In genomic region chr9:92648447-92649406, GRCh38 we compare ENCODE assay signal across 28 cellular contexts. TPM values are rescaled to one million over a fixed set of nuclear protein-coding genes. Genes with fewer than 3 reads are reported as not detected.
DNase-seq lines count a peak whose midpoint lies in the region; ATAC-seq and TF ChIP-seq lines count a peak whose summit lies in the region.
"Had no signal": no experiment of that assay in that cellular context is flagged by ENCODE, and none has a peak within 500 bp of the region (broad histone marks: within the 10 kb centered on the region; RNA-seq: fewer than 3 reads in every experiment).

No MANE protein-coding gene starts in this region.

- H3K36me3 Mint-ChIP-seq in stimulated activated effector memory CD8-positive, alpha-beta T cell treated with anti-CD3 and anti-CD28 coated beads, Interleukin-12 subunit alpha, Interleukin-12 subunit beta, amount 100 ng/mL, for 72 hours, result peaks cover 97% of the 10 kb centered on the region

- H3K27ac ChIP-seq in SK-N-SH (ENCODE audit: low read depth in 2 of 2, low read length in 1 of 2) (peak overlapping the region in 1 of 2 experiments; percentile 80; a peak in 2 of 4 replicates), adrenal gland (peak overlapping the region in 2 of 5 donors; percentile 55 to 58), lower lobe of right lung (no peak overlapping the region)
- H3K27ac ChIP-seq: 22Rv1, heart left ventricle, left lung, Peyer's patch had no signal

- peak; percentile 37 for TF ChIP-seq RAD21 in SK-N-SH (IDR thresholded peaks at IDR 0.05; ENCODE audit: low read length)

- CTCF ChIA-PET in SK-N-SH (lab: Yijun Ruan, JAX), result interaction anchor here (0.8 to 2.0 kb wide), 9 partner anchors 9 to 510 kb away, joined by 3 to 13 read pairs (median 4); partner anchors contain the start of gene IPPK

- no peaks in the 10 kb centered on the region for H3K9me3 Mint-ChIP-seq in stimulated activated effector memory CD8-positive, alpha-beta T cell treated with anti-CD3 and anti-CD28 coated beads, Interleukin-12 subunit alpha, Interleukin-12 subunit beta, amount 100 ng/mL, for 72 hours

- TF ChIP-seq EP300 in SK-N-SH (IDR thresholded peaks at IDR 0.05; ENCODE audit: borderline replicate concordance in 1 of 2, low read depth in 1 of 2, low read length in 1 of 2), result no peak

- 95% methylated on average over 6 of the region's 11 CpGs for WGBS in SK-N-SH (ENCODE audit: low lambda C conversion rate)
- WGBS in adrenal gland, 4 donors, result 63 to 70% (median 68%) methylated on average over 9 to 11 of the region's 11 CpGs

- peak overlapping the region; percentile 56 for H3K27ac Mint-ChIP-seq in stimulated activated effector memory CD8-positive, alpha-beta T cell treated with anti-CD3 and anti-CD28 coated beads, Interleukin-12 subunit alpha, Interleukin-12 subunit beta, amount 100 ng/mL, for 72 hours
- H3K27ac Mint-ChIP-seq: T-helper 17 cell had no signal

- peak; percentile 61 for DNase-seq in SK-N-SH
- peak in 6 of 7 donors; percentile 34 to 63 (median 62) for DNase-seq in adrenal gland
- DNase-seq in lower lobe of right lung, result peak; percentile 16
- no peak for DNase-seq in stimulated activated effector memory CD8-positive, alpha-beta T cell treated with anti-CD3 and anti-CD28 coated beads, Interleukin-12 subunit alpha, Interleukin-12 subunit beta, amount 100 ng/mL, for 72 hours (ENCODE audit: low spot score in 2 of 2)
- no peak for DNase-seq in NCI-H446 treated with DMSO at 0.1 percent for 48 hours (lab: John Stamatoyannopoulos, UW)
- no peak for DNase-seq in activated CD4-positive, CD25-positive, alpha-beta regulatory T cell treated with anti-CD3 and anti-CD28 coated beads, Interleukin-2, amount 50 U/mL, for 72 hours
- DNase-seq: activated CD4-positive, alpha-beta T cell treated with anti-CD3 and anti-CD28 coated beads, Interleukin-2, amount 50 U/mL, for 1 hour; activated naive CD4-positive, alpha-beta T cell; activated T-cell treated with anti-CD3 and anti-CD28 coated beads, Interleukin-2, amount 50 U/mL, for 1 hour; AML-193; COR-L47; DMS79 treated with DMSO at 0.1 percent for 48 hours; IMR-90; NCI-H1417; NCI-H2107; stimulated activated CD4-positive, alpha-beta T cell treated with anti-CD3 and anti-CD28 coated beads, Interleukin-2, amount 100 ng/mL, for 48 hours; stimulated activated naive CD4-positive, alpha-beta T cell; T-helper 17 cell had no signal

- TF ChIP-seq POLR2A in adrenal gland (IDR thresholded peaks at IDR 0.05), result no peak

- H3K4me2 ChIP-seq in SK-N-SH, result no peak overlapping the region
- H3K4me2 ChIP-seq: smooth muscle cell had no signal

- H3F3A ChIP-seq in SK-N-SH (replicated peaks; ENCODE audit: insufficient read depth), result no peaks in the 10 kb centered on the region

- H3K4me3 ChIP-seq in SK-N-SH (ENCODE audit: low read depth in 2 of 2, low read length in 1 of 2), result no peak overlapping the region
- no peak overlapping the region for H3K4me3 ChIP-seq in adrenal gland
- no peak overlapping the region for H3K4me3 ChIP-seq in lower lobe of right lung
- H3K4me3 ChIP-seq: GM12878, heart left ventricle, left lung, mucosa of descending colon, Peyer's patch, smooth muscle cell, tibial nerve had no signal

- H3K9me2 ChIP-seq in SK-N-SH, result no peaks in the 10 kb centered on the region

- TF ChIP-seq CTCF in SK-N-SH (IDR thresholded peaks at IDR 0.05) (no peak), adrenal gland (IDR thresholded peaks at IDR 0.05) (no peak), lower lobe of right lung (IDR thresholded peaks at IDR 0.05) (no peak)

- no peaks in the 10 kb centered on the region for H4K20me1 ChIP-seq in SK-N-SH (ENCODE audit: insufficient read depth)

- peaks cover 25% of the 10 kb centered on the region; the same call in 1 of the 2 replicates for H3K79me2 ChIP-seq in SK-N-SH (ENCODE audit: insufficient read depth)

- H3K27me3 ChIP-seq in SK-N-SH (ENCODE audit: insufficient read depth), result no peaks in the 10 kb centered on the region
- H3K27me3 ChIP-seq in adrenal gland, result no peaks in the 10 kb centered on the region
- H3K27me3 ChIP-seq in lower lobe of right lung (ENCODE audit: low read depth), result no peaks in the 10 kb centered on the region
- H3K27me3 ChIP-seq: heart left ventricle, left lung, Peyer's patch, tibial nerve had no signal

- H3K4me1 Mint-ChIP-seq in stimulated activated effector memory CD8-positive, alpha-beta T cell treated with anti-CD3 and anti-CD28 coated beads, Interleukin-12 subunit alpha, Interleukin-12 subunit beta, amount 100 ng/mL, for 72 hours, result peaks cover 8% of the 10 kb centered on the region

- no peak overlapping the region for H2AFZ ChIP-seq in SK-N-SH (ENCODE audit: low read depth)

- no peak overlapping the region for H3K9ac ChIP-seq in SK-N-SH

- H3K4me1 ChIP-seq in SK-N-SH (ENCODE audit: control insufficient read depth in 1 of 2, insufficient read depth in 2 of 2, low read depth in 1 of 2, low read length in 1 of 2), result peaks cover 0 to 39% of the 10 kb centered on the region in 2 experiments; a peak in 1 of 4 replicates
- peaks cover 9 to 11% of the 10 kb centered on the region in 2 donors for H3K4me1 ChIP-seq in adrenal gland (replicated peaks in 1 of 2)
- no peaks in the 10 kb centered on the region for H3K4me1 ChIP-seq in lower lobe of right lung
- H3K4me1 ChIP-seq: left lung, Peyer's patch had no signal

- H3K9me3 ChIP-seq in SK-N-SH (no peaks in the 10 kb centered on the region), adrenal gland (replicated peaks in 1 of 3) (peaks cover 0 to 8% (median 0%) of the 10 kb centered on the region in 3 donors), lower lobe of right lung (peaks cover 4% of the 10 kb centered on the region)
- H3K9me3 ChIP-seq: mucosa of descending colon, Peyer's patch had no signal

- POLR2A ChIA-PET in SK-N-SH (lab: Yijun Ruan, JAX), result no interaction called here

- intact Hi-C loops in adrenal gland (cut with DNase I) (no loop called here), lower lobe of right lung (cut with DNase I) (no loop called here)

- no peak overlapping the region for H3K4me3 Mint-ChIP-seq in stimulated activated effector memory CD8-positive, alpha-beta T cell treated with anti-CD3 and anti-CD28 coated beads, Interleukin-12 subunit alpha, Interleukin-12 subunit beta, amount 100 ng/mL, for 72 hours
- H3K4me3 Mint-ChIP-seq: T-helper 17 cell had no signal

- H3K36me3 ChIP-seq in SK-N-SH (replicated peaks in 1 of 2; ENCODE audit: control insufficient read depth in 1 of 2, insufficient read depth in 2 of 2, low read length in 1 of 2) (peaks cover 43 to 57% of the 10 kb centered on the region in 2 experiments), adrenal gland (replicated peaks in 1 of 2) (peaks cover 0 to 29% of the 10 kb centered on the region in 2 donors), lower lobe of right lung (peaks cover 77% of the 10 kb centered on the region)

- ATAC-seq in SK-N-SH treated with all-trans-retinoic acid at 6 μM for 48 hours (no peak; the same call in 2 of the 3 replicates), lower lobe of right lung (no peak), GM19351 (IDR thresholded peaks at IDR 0.05; ENCODE audit: unreplicated experiment) (no peak)
- no peak for ATAC-seq in stimulated activated effector memory CD8-positive, alpha-beta T cell treated with anti-CD3 and anti-CD28 coated beads, Interleukin-12 subunit alpha, Interleukin-12 subunit beta, amount 100 ng/mL, for 72 hours
- ATAC-seq: GM12878, heart left ventricle, left lung, mucosa of descending colon, T-helper 17 cell had no signal

TF ChIP-seq in SK-N-SH, 30 proteins besides CTCF, POLR2A, EP300 and RAD21:
- TF ChIP-seq SMC3 (IDR thresholded peaks at IDR 0.05; ENCODE audit: low read depth, low read length) (no peak), CHD2 (IDR thresholded peaks at IDR 0.05; ENCODE audit: low read length, partially characterized antibody) (peak; percentile 49), MXI1 (IDR thresholded peaks at IDR 0.05; ENCODE audit: low read depth, low read length) (peak; percentile 31; the same call in 1 of the 2 replicates), GATA2 (CRISPR knock-in tag; IDR thresholded peaks at IDR 0.05) (0 out of 2 replicates have a peak, but pooled peaks have one; percentile 46)

TF ChIP-seq in SK-N-SH treated with all-trans-retinoic acid at 6 μM for 48 hours, 23 proteins besides CTCF, POLR2A, EP300 and RAD21:
- no peak for TF ChIP-seq GLIS3 (CRISPR knock-in tag; IDR thresholded peaks at IDR 0.05)
- TF ChIP-seq RARB (CRISPR knock-in tag; IDR thresholded peaks at IDR 0.05), result no peak
- no peak for TF ChIP-seq ZNF8 (CRISPR knock-in tag; IDR thresholded peaks at IDR 0.05)

RNA-seq across cellular contexts. Expression of gene IPPK, which starts 21.2 kb away (rescaled TPM):
- polyA plus RNA-seq in SK-N-SH (2012; rRNA removed) (16.5 and 20.2 TPM in 2 replicates), adrenal gland (10 to 100 TPM in 2 of 3 donors, 1 to 10 TPM in 1; 6.7 to 13.2 (median 12.5) TPM)
- 14.7 and 16.7 TPM in 2 replicates for polyA plus RNA-seq in SK-N-SH (2012; cell fraction: cytosol; rRNA removed)
- 31.8 and 43.2 TPM in 2 replicates for polyA plus RNA-seq in SK-N-SH (2012; cell fraction: nucleus; rRNA removed)
- total RNA-seq in adrenal gland (10 to 100 TPM in 1 of 8 donors, 1 to 10 TPM in 7; 2.9 to 16.6 (median 8.5) TPM), lower lobe of right lung (7.3 TPM)

Comparison
In these comparisons a context has a peak if more than half of its experiments do, and no peak if none do; other contexts are left out.
1. DNase-seq: peak in SK-N-SH (single experiment), adrenal gland (6 of 7) and lower lobe of right lung (single experiment); none in stimulated activated effector memory CD8-positive, alpha-beta T cell treated with anti-CD3 and anti-CD28 coated beads, Interleukin-12 subunit alpha, Interleukin-12 subunit beta, amount 100 ng/mL, for 72 hours (0 of 2), NCI-H446 treated with DMSO at 0.1 percent for 48 hours (single experiment) and activated CD4-positive, CD25-positive, alpha-beta regulatory T cell treated with anti-CD3 and anti-CD28 coated beads, Interleukin-2, amount 50 U/mL, for 72 hours (single experiment).